36 cellular contexts compared by ENCODE assay signal in genomic region chr6:121463087-121463486, GRCh38. TPM values are rescaled to one million over a fixed set of nuclear protein-coding genes. Genes with fewer than 3 reads are reported as not detected.
"Had no signal": no experiment of that assay in that cellular context is flagged by ENCODE, and none has a peak within 500 bp of the region (broad histone marks: within the 10 kb centered on the region; RNA-seq: fewer than 3 reads in every experiment).

No MANE protein-coding gene starts in this region.

- H3K4me3 ChIP-seq: adrenal gland, body of pancreas, breast epithelium had no signal

- H3K4me3 Mint-ChIP-seq: activated B cell treated with CpG ODN at 0.5 μM for 24 hours; activated CD4-positive, alpha-beta memory T cell treated with anti-CD3 and anti-CD28 coated beads for 36 hours; activated CD4-positive, alpha-beta T cell treated with anti-CD3 and anti-CD28 coated beads, Interleukin-2, amount 10 ng/mL, durations not matched to agents 24 days and 14 days; activated CD8-positive, alpha-beta memory T cell treated with anti-CD3 and anti-CD28 coated beads, Interleukin-2, amount 10 ng/mL, durations not matched to agents 7 days and 5 days; activated CD8-positive, alpha-beta T cell treated with anti-CD3 and anti-CD28 coated beads, Interleukin-2, amount 10 ng/mL, durations not matched to agents 7 days and 5 days; activated naive CD4-positive, alpha-beta T cell treated with anti-CD3 and anti-CD28 coated beads for 36 hours; activated naive CD8-positive, alpha-beta T cell treated with anti-CD3 and anti-CD28 coated beads for 36 hours; activated T-cell treated with anti-CD3 and anti-CD28 coated beads, Interleukin-2, amount 50 U/mL, for 24 hours; T-helper 1 cell treated with Interleukin-12 subunit alpha and Interleukin-12 subunit beta and Interleukin-4 antibody, amounts not matched to agents 30 μg/mL and 1 μg/mL, for 36 hours; T-helper 2 cell treated with Interferon-gamma antibody and Interleukin-4, amounts not matched to agents 5 μg/mL and 100 μg/mL, for 36 hours had no signal

- H3K27me3 Mint-ChIP-seq: activated B cell treated with CpG ODN at 0.5 μM for 24 hours; activated CD8-positive, alpha-beta memory T cell treated with anti-CD3 and anti-CD28 coated beads, Interleukin-2, amount 10 ng/mL, durations not matched to agents 7 days and 5 days; activated T-cell treated with anti-CD3 and anti-CD28 coated beads, Interleukin-2, amount 50 U/mL, for 24 hours had no signal

- FAIRE-seq: astrocyte, TTC549 had no signal

- H3K9me3 ChIP-seq: adrenal gland, body of pancreas, breast epithelium had no signal

- H3K27ac ChIP-seq: adrenal gland, body of pancreas, brain microvascular endothelial cell, breast epithelium, VCaP had no signal

- ATAC-seq: activated CD8-positive, alpha-beta memory T cell treated with anti-CD3 and anti-CD28 coated beads, Interleukin-2, amount 10 ng/mL, durations not matched to agents 7 days and 5 days; activated CD8-positive, alpha-beta T cell treated with anti-CD3 and anti-CD28 coated beads, Interleukin-2, amount 10 ng/mL, durations not matched to agents 7 days and 5 days; activated naive CD4-positive, alpha-beta T cell treated with anti-CD3 and anti-CD28 coated beads, Interleukin-2, amount 50 U/mL, for 72 hours; body of pancreas had no signal

- H3K36me3 Mint-ChIP-seq: activated CD4-positive, alpha-beta memory T cell treated with anti-CD3 and anti-CD28 coated beads for 36 hours; activated CD8-positive, alpha-beta memory T cell treated with anti-CD3 and anti-CD28 coated beads, Interleukin-2, amount 10 ng/mL, durations not matched to agents 7 days and 5 days; activated naive CD4-positive, alpha-beta T cell treated with anti-CD3 and anti-CD28 coated beads, Interleukin-2, amount 50 U/mL, for 72 hours; activated naive CD8-positive, alpha-beta T cell treated with anti-CD3 and anti-CD28 coated beads for 36 hours had no signal

- H3K27ac Mint-ChIP-seq: activated B cell treated with CpG ODN at 0.5 μM for 24 hours; activated CD4-positive, alpha-beta memory T cell treated with anti-CD3 and anti-CD28 coated beads for 36 hours; activated CD4-positive, alpha-beta T cell treated with anti-CD3 and anti-CD28 coated beads, Interleukin-2, amount 10 ng/mL, durations not matched to agents 24 days and 14 days; activated CD8-positive, alpha-beta memory T cell treated with anti-CD3 and anti-CD28 coated beads, Interleukin-2, amount 10 ng/mL, durations not matched to agents 7 days and 5 days; activated CD8-positive, alpha-beta T cell treated with anti-CD3 and anti-CD28 coated beads, Interleukin-2, amount 10 ng/mL, durations not matched to agents 7 days and 5 days; activated naive CD4-positive, alpha-beta T cell treated with anti-CD3 and anti-CD28 coated beads for 36 hours; activated naive CD4-positive, alpha-beta T cell treated with anti-CD3 and anti-CD28 coated beads, Interleukin-2, amount 50 U/mL, for 72 hours; activated naive CD8-positive, alpha-beta T cell treated with anti-CD3 and anti-CD28 coated beads for 36 hours; activated T-cell treated with anti-CD3 and anti-CD28 coated beads, Interleukin-2, amount 50 U/mL, for 24 hours; activated T-helper 2 cell treated with anti-CD3 and anti-CD28 coated beads, Interferon-gamma antibody, Interleukin-2, Interleukin-4, amounts not matched to agents 10 μg/mL and 5 μg/mL and 100 μg/mL, durations not matched to agents 14 hours and 24 hours and 36 hours; T-helper 1 cell treated with Interleukin-12 subunit alpha and Interleukin-12 subunit beta and Interleukin-4 antibody, amounts not matched to agents 30 μg/mL and 1 μg/mL, for 36 hours; T-helper 2 cell treated with Interferon-gamma antibody and Interleukin-4, amounts not matched to agents 5 μg/mL and 100 μg/mL, for 36 hours had no signal

- H3K36me3 ChIP-seq: adrenal gland, brain microvascular endothelial cell, breast epithelium had no signal

- DNase-seq: activated B cell treated with CpG ODN at 0.5 μM for 24 hours; activated CD4-positive, alpha-beta memory T cell treated with anti-CD3 and anti-CD28 coated beads for 36 hours; activated CD4-positive, alpha-beta T cell treated with anti-CD3 and anti-CD28 coated beads for 4 hours; activated CD4-positive, alpha-beta T cell treated with anti-CD3 and anti-CD28 coated beads, Interleukin-2, amount 10 ng/mL, durations not matched to agents 24 days and 14 days; activated CD4-positive, alpha-beta T cell treated with anti-CD3 and anti-CD28 coated beads, Interleukin-2, amount 50 U/mL, for 1 hour; activated CD4-positive, alpha-beta T cell treated with anti-CD3 and anti-CD28 coated beads, Interleukin-2, amount 50 U/mL, for 4 hours; activated CD4-positive, CD25-positive, alpha-beta regulatory T cell treated with anti-CD3 and anti-CD28 coated beads, Interleukin-2, amount 50 U/mL, for 72 hours; activated CD8-positive, alpha-beta memory T cell treated with anti-CD3 and anti-CD28 coated beads for 24 hours; activated CD8-positive, alpha-beta memory T cell treated with anti-CD3 and anti-CD28 coated beads, Interleukin-2, amount 10 ng/mL, durations not matched to agents 7 days and 5 days; activated CD8-positive, alpha-beta memory T cell treated with anti-CD3 and anti-CD28 coated beads, Interleukin-2, amount 50 U/mL, for 48 hours; activated CD8-positive, alpha-beta T cell treated with anti-CD3 and anti-CD28 coated beads, Interleukin-2, amount 10 ng/mL, durations not matched to agents 7 days and 5 days; activated effector memory CD4-positive, alpha-beta T cell treated with anti-CD3 and anti-CD28 coated beads, Interleukin-2, amount 50 U/mL, for 16 hours; activated gamma-delta T cell treated with Interleukin-2 at 50 U/mL for 16 hours; activated naive CD4-positive, alpha-beta T cell; activated naive CD4-positive, alpha-beta T cell treated with anti-CD3 and anti-CD28 coated beads for 36 hours; activated naive CD4-positive, alpha-beta T cell treated with anti-CD3 and anti-CD28 coated beads, Interleukin-2, amount 50 U/mL, for 16 hours; activated naive CD8-positive, alpha-beta T cell treated with anti-CD3 and anti-CD28 coated beads for 36 hours; activated T-cell treated with anti-CD3 and anti-CD28 coated beads, Interleukin-2, amount 50 U/mL, for 24 hours; activated T-cell treated with anti-CD3 and anti-CD28 coated beads, Interleukin-2, amount 50 U/mL, for 48 hours; adrenal gland; amniotic stem cell; aorta; body of pancreas; brain microvascular endothelial cell; central memory CD4-positive, alpha-beta T cell; T-helper 1 cell; T-helper 2 cell; T-helper 9 cell had no signal

- H3K9me3 Mint-ChIP-seq: activated B cell treated with CpG ODN at 0.5 μM for 24 hours; activated CD4-positive, alpha-beta memory T cell treated with anti-CD3 and anti-CD28 coated beads for 36 hours; activated CD4-positive, alpha-beta T cell treated with anti-CD3 and anti-CD28 coated beads, Interleukin-2, amount 10 ng/mL, durations not matched to agents 24 days and 14 days; activated naive CD4-positive, alpha-beta T cell treated with anti-CD3 and anti-CD28 coated beads for 36 hours; activated T-cell treated with anti-CD3 and anti-CD28 coated beads, Interleukin-2, amount 50 U/mL, for 24 hours; activated T-helper 2 cell treated with anti-CD3 and anti-CD28 coated beads, Interferon-gamma antibody, Interleukin-2, Interleukin-4, amounts not matched to agents 10 μg/mL and 5 μg/mL and 100 μg/mL, durations not matched to agents 14 hours and 24 hours and 36 hours; T-helper 1 cell treated with Interleukin-12 subunit alpha and Interleukin-12 subunit beta and Interleukin-4 antibody, amounts not matched to agents 30 μg/mL and 1 μg/mL, for 36 hours; T-helper 2 cell treated with Interferon-gamma antibody and Interleukin-4, amounts not matched to agents 5 μg/mL and 100 μg/mL, for 36 hours had no signal

- H3K4me1 Mint-ChIP-seq: activated B cell treated with CpG ODN at 0.5 μM for 24 hours; activated CD4-positive, alpha-beta T cell treated with anti-CD3 and anti-CD28 coated beads, Interleukin-2, amount 10 ng/mL, durations not matched to agents 24 days and 14 days; activated CD8-positive, alpha-beta memory T cell treated with anti-CD3 and anti-CD28 coated beads, Interleukin-2, amount 10 ng/mL, durations not matched to agents 7 days and 5 days; activated naive CD8-positive, alpha-beta T cell treated with anti-CD3 and anti-CD28 coated beads for 36 hours had no signal

- H3K4me1 ChIP-seq: body of pancreas, breast epithelium had no signal

RNA-seq across cellular contexts. Expression of gene GJA1, which starts 27.6 kb away (rescaled TPM):
- total RNA-seq: activated B cell treated with CpG ODN at 0.5 μM for 24 hours; activated CD4-positive, alpha-beta memory T cell treated with anti-CD3 and anti-CD28 coated beads for 36 hours; activated CD4-positive, alpha-beta T cell treated with anti-CD3 and anti-CD28 coated beads, Interleukin-2, amount 10 ng/mL, durations not matched to agents 24 days and 14 days; activated CD8-positive, alpha-beta memory T cell treated with anti-CD3 and anti-CD28 coated beads, Interleukin-2, amount 10 ng/mL, durations not matched to agents 7 days and 5 days; activated CD8-positive, alpha-beta T cell treated with anti-CD3 and anti-CD28 coated beads, Interleukin-2, amount 10 ng/mL, durations not matched to agents 7 days and 5 days; activated T-helper 2 cell treated with anti-CD3 and anti-CD28 coated beads, Interferon-gamma antibody, Interleukin-2, Interleukin-4, amounts not matched to agents 10 μg/mL and 5 μg/mL and 100 μg/mL, durations not matched to agents 14 hours and 24 hours and 36 hours had no signal
